8 cellular contexts compared by ENCODE assay signal in the genomic region with DNA sequence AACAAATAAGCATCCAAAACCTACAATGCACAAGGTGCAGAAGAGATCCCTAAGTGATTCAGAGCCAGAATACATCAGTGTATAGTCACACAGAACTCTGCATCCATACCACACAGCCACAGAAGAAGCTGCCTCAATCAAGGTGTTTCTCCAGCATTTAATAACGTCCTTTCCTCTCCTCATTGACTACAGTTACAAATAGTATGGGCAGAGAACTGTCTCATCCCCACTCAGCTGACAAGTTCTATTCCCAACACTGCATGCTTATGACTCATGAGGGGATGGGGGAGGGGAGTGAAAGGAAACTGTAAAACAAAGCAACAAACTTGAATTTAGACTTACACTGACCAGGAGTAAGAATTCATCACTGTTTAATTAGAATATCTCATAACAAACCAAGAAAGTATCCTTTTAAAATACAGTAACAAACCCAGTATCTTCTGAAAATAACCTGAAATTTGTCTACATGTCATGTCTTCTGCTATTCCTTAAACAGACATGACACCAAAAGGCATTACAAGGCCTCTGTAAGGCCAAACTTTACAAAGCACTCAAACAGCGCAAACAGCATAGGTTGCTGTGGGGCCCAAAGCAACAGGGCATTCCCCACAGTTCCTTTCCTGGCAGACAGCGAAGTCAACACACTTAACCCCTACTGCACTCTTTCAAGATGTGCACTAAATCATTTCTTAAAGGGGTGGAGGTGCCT. TPM values are rescaled to one million over a fixed set of nuclear protein-coding genes. Genes with fewer than 3 reads are reported as not detected.
DNase-seq lines count a peak whose midpoint lies in the region; TF ChIP-seq lines count a peak whose summit lies in the region.

No MANE protein-coding gene starts in this region.

- peaks cover 40 to 61% (median 42%) of the 10 kb centered on the region in 3 donors for H3K4me1 Mint-ChIP-seq in IgD-negative memory B cell
- peaks cover 80% of the 10 kb centered on the region for H3K4me1 Mint-ChIP-seq in activated T-cell treated with anti-CD3 and anti-CD28 coated beads, Interleukin-2, amount 50 U/mL, for 24 hours (ENCODE audit: low read depth)

- peaks cover 4% of the 10 kb centered on the region for H3K36me3 Mint-ChIP-seq in IgD-negative memory B cell
- H3K36me3 Mint-ChIP-seq in activated T-cell treated with anti-CD3 and anti-CD28 coated beads, Interleukin-2, amount 50 U/mL, for 24 hours (ENCODE audit: low read depth): peaks cover 35% of the 10 kb centered on the region

- H3K79me2 ChIP-seq in neural cell (replicated peaks; ENCODE audit: insufficient read depth, low read length): peaks cover 83% of the 10 kb centered on the region

- H3K9me2 ChIP-seq in neural cell (ENCODE audit: insufficient read depth, low read length): no peaks in the 10 kb centered on the region

- TF ChIP-seq CTCF in fibroblast of mammary gland (conservative IDR thresholded peaks at IDR 0.05; ENCODE audit: control insufficient read depth, insufficient read depth, low read depth, low read length) (no peak), neural cell (IDR thresholded peaks at IDR 0.05; ENCODE audit: poor library complexity, severe bottlenecking) (no peak)

- no peaks in the 10 kb centered on the region for H3K9me3 ChIP-seq in neural cell (ENCODE audit: low read length)

- no peaks in the 10 kb centered on the region for H3K27me3 Mint-ChIP-seq in IgD-negative memory B cell
- no peaks in the 10 kb centered on the region for H3K27me3 Mint-ChIP-seq in activated T-cell treated with anti-CD3 and anti-CD28 coated beads, Interleukin-2, amount 50 U/mL, for 24 hours

- H2AFZ ChIP-seq in neural cell (ENCODE audit: low read depth, low read length): no peak overlapping the region

- H3F3A ChIP-seq in neural cell (ENCODE audit: insufficient read depth, low read length, poor library complexity, severe bottlenecking): peaks cover 7% of the 10 kb centered on the region

- H3K27ac ChIP-seq in neural cell (ENCODE audit: low read length): peak overlapping the region; percentile 61

- no peaks in the 10 kb centered on the region for H3K9me3 Mint-ChIP-seq in IgD-negative memory B cell
- no peaks in the 10 kb centered on the region for H3K9me3 Mint-ChIP-seq in activated T-cell treated with anti-CD3 and anti-CD28 coated beads, Interleukin-2, amount 50 U/mL, for 24 hours

- peak overlapping the region; percentile 54 to 89 (median 78) for H3K27ac Mint-ChIP-seq in IgD-negative memory B cell
- H3K27ac Mint-ChIP-seq in activated T-cell treated with anti-CD3 and anti-CD28 coated beads, Interleukin-2, amount 50 U/mL, for 24 hours: peak overlapping the region; percentile 88

- H3K36me3 ChIP-seq in neural cell (ENCODE audit: insufficient read depth, low read length): no peaks in the 10 kb centered on the region

- H3K4me2 ChIP-seq in neural cell (ENCODE audit: low read length): peak overlapping the region; percentile 54

- no peak for TF ChIP-seq EP300 in neural cell (conservative IDR thresholded peaks at IDR 0.05; ENCODE audit: poor library complexity, severe bottlenecking)

- no peak for TF ChIP-seq RAD21 in neural cell (conservative IDR thresholded peaks at IDR 0.05)

- H4K20me1 ChIP-seq in neural cell (ENCODE audit: insufficient read depth): no peaks in the 10 kb centered on the region

- H3K9ac ChIP-seq in neural cell (ENCODE audit: low read length): peak overlapping the region; percentile 38

- peak overlapping the region; percentile 4 to 59 (median 24) for H3K4me3 Mint-ChIP-seq in IgD-negative memory B cell
- peak overlapping the region; percentile 46 for H3K4me3 Mint-ChIP-seq in activated T-cell treated with anti-CD3 and anti-CD28 coated beads, Interleukin-2, amount 50 U/mL, for 24 hours

- no peaks in the 10 kb centered on the region for H3K27me3 ChIP-seq in neural cell (ENCODE audit: insufficient read depth, low read depth, low read length)

- DNase-seq in stimulated activated CD4-positive, alpha-beta T cell treated with anti-CD3 and anti-CD28 coated beads, Interleukin-1b, Interleukin-23, amount 100 ng/mL, for 48 hours: peak; percentile 32
- DNase-seq in stimulated activated CD4-positive, alpha-beta T cell treated with anti-CD3 and anti-CD28 coated beads, Interleukin-4, amount 100 ng/mL, for 1 hour: no peak
- DNase-seq in activated T-cell treated with anti-CD3 and anti-CD28 coated beads, Interleukin-2, amount 50 U/mL, for 24 hours: no peak
- peak; percentile 92 for DNase-seq in fibroblast of mammary gland (ENCODE audit: low read depth)
- no peak for DNase-seq in NCI-H82 (lab: John Stamatoyannopoulos, UW)
- no peak for DNase-seq in ecto neural progenitor cell (ENCODE audit: low spot score)

- H3K4me3 ChIP-seq in fibroblast of mammary gland (ENCODE audit: control insufficient read depth, low read depth, low read length) (no peak overlapping the region), neural cell (ENCODE audit: low read length) (peak overlapping the region; percentile 48)

TF ChIP-seq in neural cell, 6 proteins besides CTCF, POLR2A, EP300 and RAD21:
- TF ChIP-seq SMC3 (conservative IDR thresholded peaks at IDR 0.05; ENCODE audit: poor library complexity): no peak
- no peak for TF ChIP-seq MXI1 (conservative IDR thresholded peaks at IDR 0.05; ENCODE audit: poor library complexity, severe bottlenecking)
- TF ChIP-seq POLR2AphosphoS5 (IDR thresholded peaks at IDR 0.05): peak; percentile 26
- TF ChIP-seq TAF1 (IDR thresholded peaks at IDR 0.05; ENCODE audit: low read depth): no peak
- no peak for TF ChIP-seq EZH2 (IDR thresholded peaks at IDR 0.05; ENCODE audit: borderline replicate concordance, insufficient read depth, low read length, poor library complexity, severe bottlenecking)
- TF ChIP-seq, protein P1, sequence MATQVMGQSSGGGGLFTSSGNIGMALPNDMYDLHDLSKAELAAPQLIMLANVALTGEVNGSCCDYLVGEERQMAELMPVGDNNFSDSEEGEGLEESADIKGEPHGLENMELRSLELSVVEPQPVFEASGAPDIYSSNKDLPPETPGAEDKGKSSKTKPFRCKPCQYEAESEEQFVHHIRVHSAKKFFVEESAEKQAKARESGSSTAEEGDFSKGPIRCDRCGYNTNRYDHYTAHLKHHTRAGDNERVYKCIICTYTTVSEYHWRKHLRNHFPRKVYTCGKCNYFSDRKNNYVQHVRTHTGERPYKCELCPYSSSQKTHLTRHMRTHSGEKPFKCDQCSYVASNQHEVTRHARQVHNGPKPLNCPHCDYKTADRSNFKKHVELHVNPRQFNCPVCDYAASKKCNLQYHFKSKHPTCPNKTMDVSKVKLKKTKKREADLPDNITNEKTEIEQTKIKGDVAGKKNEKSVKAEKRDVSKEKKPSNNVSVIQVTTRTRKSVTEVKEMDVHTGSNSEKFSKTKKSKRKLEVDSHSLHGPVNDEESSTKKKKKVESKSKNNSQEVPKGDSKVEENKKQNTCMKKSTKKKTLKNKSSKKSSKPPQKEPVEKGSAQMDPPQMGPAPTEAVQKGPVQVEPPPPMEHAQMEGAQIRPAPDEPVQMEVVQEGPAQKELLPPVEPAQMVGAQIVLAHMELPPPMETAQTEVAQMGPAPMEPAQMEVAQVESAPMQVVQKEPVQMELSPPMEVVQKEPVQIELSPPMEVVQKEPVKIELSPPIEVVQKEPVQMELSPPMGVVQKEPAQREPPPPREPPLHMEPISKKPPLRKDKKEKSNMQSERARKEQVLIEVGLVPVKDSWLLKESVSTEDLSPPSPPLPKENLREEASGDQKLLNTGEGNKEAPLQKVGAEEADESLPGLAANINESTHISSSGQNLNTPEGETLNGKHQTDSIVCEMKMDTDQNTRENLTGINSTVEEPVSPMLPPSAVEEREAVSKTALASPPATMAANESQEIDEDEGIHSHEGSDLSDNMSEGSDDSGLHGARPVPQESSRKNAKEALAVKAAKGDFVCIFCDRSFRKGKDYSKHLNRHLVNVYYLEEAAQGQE (IDR thresholded peaks at IDR 0.05; ENCODE audit: borderline replicate concordance): no peak

RNA-seq across cellular contexts. Expression of a gene that starts 29.3 kb away (rescaled TPM):
- polyA plus RNA-seq in IgD-negative memory B cell (78.6 TPM), neural cell (209 and 217 TPM in 2 replicates)
- polyA minus RNA-seq in neural cell: 281 and 303 TPM in 2 replicates

RNA-seq across cellular contexts. Expression of a gene that starts 41.8 kb away (rescaled TPM):
- polyA plus RNA-seq in IgD-negative memory B cell (49.5 TPM), neural cell (2.7 and 5.4 TPM in 2 replicates)
- 0.73 TPM in 1 of 2 replicates, not detected in the other for polyA minus RNA-seq in neural cell

RNA-seq across cellular contexts. Expression of a gene that starts 55.1 kb away (rescaled TPM):
- polyA plus RNA-seq in IgD-negative memory B cell: 41.6 TPM
- polyA plus RNA-seq in neural cell: 76.1 and 79.5 TPM in 2 replicates
- 83.1 and 90.6 TPM in 2 replicates for polyA minus RNA-seq in neural cell

RNA-seq across cellular contexts. Expression of a gene that starts 55.2 kb away (rescaled TPM):
- 105 TPM for polyA plus RNA-seq in IgD-negative memory B cell
- polyA plus RNA-seq in neural cell: 154 and 186 TPM in 2 replicates
- 64.0 and 68.9 TPM in 2 replicates for polyA minus RNA-seq in neural cell

Comparison
In these comparisons a context has a peak if more than half of its experiments do, and no peak if none do; other contexts are left out.
1. DNase-seq: peak in stimulated activated CD4-positive, alpha-beta T cell treated with anti-CD3 and anti-CD28 coated beads, Interleukin-1b, Interleukin-23, amount 100 ng/mL, for 48 hours (single experiment) and fibroblast of mammary gland (single experiment); none in stimulated activated CD4-positive, alpha-beta T cell treated with anti-CD3 and anti-CD28 coated beads, Interleukin-4, amount 100 ng/mL, for 1 hour (single experiment), activated T-cell treated with anti-CD3 and anti-CD28 coated beads, Interleukin-2, amount 50 U/mL, for 24 hours (single experiment), NCI-H82 (single experiment) and ecto neural progenitor cell (single experiment).